In the genomic region with DNA sequence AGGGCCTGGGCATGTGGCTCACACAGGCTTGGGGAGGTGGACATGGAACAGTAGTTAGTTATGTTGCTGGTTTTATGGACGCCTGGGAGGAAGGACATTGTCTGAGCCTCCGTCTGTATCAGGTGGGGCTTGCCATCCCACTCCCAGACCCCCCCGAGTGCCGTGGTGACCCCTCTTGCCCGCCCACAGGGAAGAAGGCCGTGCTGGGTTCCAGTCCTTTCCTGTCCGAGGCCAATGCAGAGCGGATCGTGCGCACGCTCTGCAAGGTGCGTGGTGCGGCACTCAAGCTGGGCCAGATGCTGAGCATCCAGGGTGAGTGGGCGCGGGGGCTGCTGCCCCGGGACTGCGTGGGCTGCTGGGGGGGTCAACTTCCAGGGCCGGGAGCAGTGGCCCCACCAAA, we compare ENCODE assay signal across 1 cellular context.
TF ChIP-seq lines count a peak whose summit lies in the region.

No MANE protein-coding gene starts in this region.

TF ChIP-seq in IMR-90, 13 proteins besides CTCF, POLR2A, EP300 and RAD21:
- TF ChIP-seq RFX5 (IDR thresholded peaks at IDR 0.05; ENCODE audit: low read depth, low read length) (no peak), NFE2L2 (IDR thresholded peaks at IDR 0.05; ENCODE audit: low read depth, low read length) (no peak), RCOR1 (IDR thresholded peaks at IDR 0.05; ENCODE audit: insufficient replicate concordance, low read length) (no peak), MAZ (IDR thresholded peaks at IDR 0.05; ENCODE audit: borderline replicate concordance, low read depth, low read length) (no peak)
